Comparison of ENCODE assay signal across 37 cellular contexts in genomic region chr1:170987397-170987796, GRCh38. TPM values are rescaled to one million over a fixed set of nuclear protein-coding genes. Genes with fewer than 3 reads are reported as not detected.
"Had no signal": no experiment of that assay in that cellular context is flagged by ENCODE, and none has a peak within 500 bp of the region (broad histone marks: within the 10 kb centered on the region; RNA-seq: fewer than 3 reads in every experiment).

No MANE protein-coding gene starts in this region.

- FAIRE-seq: astrocyte, TTC549 had no signal

- H3K36me3 ChIP-seq: adrenal gland, brain microvascular endothelial cell, breast epithelium had no signal

- DNase-seq: activated B cell treated with CpG ODN at 0.5 μM for 24 hours; activated CD4-positive, alpha-beta memory T cell treated with anti-CD3 and anti-CD28 coated beads for 36 hours; activated CD4-positive, alpha-beta T cell treated with anti-CD3 and anti-CD28 coated beads for 4 hours; activated CD4-positive, alpha-beta T cell treated with anti-CD3 and anti-CD28 coated beads, Interleukin-2, amount 10 ng/mL, durations not matched to agents 24 days and 14 days; activated CD4-positive, alpha-beta T cell treated with anti-CD3 and anti-CD28 coated beads, Interleukin-2, amount 50 U/mL, for 1 hour; activated CD4-positive, alpha-beta T cell treated with anti-CD3 and anti-CD28 coated beads, Interleukin-2, amount 50 U/mL, for 4 hours; activated CD4-positive, CD25-positive, alpha-beta regulatory T cell treated with anti-CD3 and anti-CD28 coated beads, Interleukin-2, amount 50 U/mL, for 72 hours; activated CD8-positive, alpha-beta memory T cell treated with anti-CD3 and anti-CD28 coated beads, Interleukin-2, amount 50 U/mL, for 4 hours; activated CD8-positive, alpha-beta T cell treated with anti-CD3 and anti-CD28 coated beads for 36 hours; activated effector memory CD4-positive, alpha-beta T cell treated with anti-CD3 and anti-CD28 coated beads, Interleukin-2, amount 50 U/mL, for 16 hours; activated gamma-delta T cell treated with Interleukin-2 at 50 U/mL for 16 hours; activated naive CD4-positive, alpha-beta T cell; activated naive CD4-positive, alpha-beta T cell treated with anti-CD3 and anti-CD28 coated beads for 36 hours; activated naive CD4-positive, alpha-beta T cell treated with anti-CD3 and anti-CD28 coated beads, Interleukin-2, amount 50 U/mL, for 16 hours; activated naive CD8-positive, alpha-beta T cell treated with anti-CD3 and anti-CD28 coated beads for 36 hours; activated T-cell treated with anti-CD3 and anti-CD28 coated beads for 4 hours; activated T-cell treated with anti-CD3 and anti-CD28 coated beads, Interleukin-2, amount 50 U/mL, for 1 hour; activated T-cell treated with anti-CD3 and anti-CD28 coated beads, Interleukin-2, amount 50 U/mL, for 48 hours; adrenal gland; amniotic stem cell; aorta; body of pancreas; brain microvascular endothelial cell; central memory CD4-positive, alpha-beta T cell; T-helper 1 cell; T-helper 2 cell; T-helper 9 cell had no signal

- H3K27ac ChIP-seq: adrenal gland, body of pancreas, brain microvascular endothelial cell, breast epithelium, VCaP had no signal

- H3K9me3 ChIP-seq: adrenal gland, body of pancreas, breast epithelium had no signal

- ATAC-seq: activated CD8-positive, alpha-beta T cell treated with anti-CD3 and anti-CD28 coated beads for 36 hours; activated naive CD4-positive, alpha-beta T cell treated with anti-CD3 and anti-CD28 coated beads, Interleukin-2, amount 50 U/mL, for 72 hours; body of pancreas had no signal

- H3K4me1 ChIP-seq: adrenal gland, body of pancreas, breast epithelium had no signal

- H3K4me3 ChIP-seq: adrenal gland, body of pancreas, breast epithelium had no signal

- H3K27me3 ChIP-seq: adrenal gland, body of pancreas, brain microvascular endothelial cell, breast epithelium had no signal

RNA-seq across cellular contexts. Expression of gene MROH9, which starts 52.1 kb away (rescaled TPM):
- total RNA-seq: activated B cell treated with CpG ODN at 0.5 μM for 24 hours; activated CD4-positive, alpha-beta memory T cell treated with anti-CD3 and anti-CD28 coated beads for 36 hours; activated CD4-positive, alpha-beta T cell treated with anti-CD3 and anti-CD28 coated beads, Interleukin-2, amount 10 ng/mL, durations not matched to agents 24 days and 14 days; activated CD8-positive, alpha-beta memory T cell treated with anti-CD3 and anti-CD28 coated beads for 36 hours; activated CD8-positive, alpha-beta T cell treated with anti-CD3 and anti-CD28 coated beads for 36 hours; activated naive CD4-positive, alpha-beta T cell treated with anti-CD3 and anti-CD28 coated beads for 36 hours; activated naive CD4-positive, alpha-beta T cell treated with anti-CD3 and anti-CD28 coated beads, Interleukin-2, amount 50 U/mL, for 72 hours; activated naive CD8-positive, alpha-beta T cell treated with anti-CD3 and anti-CD28 coated beads for 36 hours; activated T-helper 1 cell treated with anti-CD3 and anti-CD28 coated beads, Interleukin-12 subunit alpha, Interleukin-12 subunit beta, Interleukin-2, Interleukin-4 antibody, amounts not matched to agents 30 ng/mL and 10 ng/mL and 1 ng/mL, durations not matched to agents 14 hours and 24 hours and 36 hours; activated T-helper 17 cell treated with anti-CD3 and anti-CD28 coated beads, Interleukin-2, amount 50 U/mL, for 72 hours; adrenal gland; astrocyte; body of pancreas; breast epithelium; cardiac septum; cerebellum had no signal
- polyA plus RNA-seq: adrenal gland, aorta had no signal
